ENCODE assay signal across 10 cellular contexts in genomic region chr11:74019860-74020259, GRCh38. TPM values are rescaled to one million over a fixed set of nuclear protein-coding genes. Genes with fewer than 3 reads are reported as not detected.
DNase-seq lines count a peak whose midpoint lies in the region; ATAC-seq, FAIRE-seq and TF ChIP-seq lines count a peak whose summit lies in the region.
"Had no signal": no experiment of that assay in that cellular context is flagged by ENCODE, and none has a peak within 500 bp of the region (broad histone marks: within the 10 kb centered on the region; RNA-seq: fewer than 3 reads in every experiment).

No MANE protein-coding gene starts in this region.

- H3K27me3 Mint-ChIP-seq in activated naive CD8-positive, alpha-beta T cell treated with anti-CD3 and anti-CD28 coated beads, Interleukin-2, amount 10 ng/mL, durations not matched to agents 7 days and 5 days, result no peaks in the 10 kb centered on the region

- H3K27ac ChIP-seq in pancreas (peak overlapping the region in 3 of 4 donors; percentile 76 to 92 (median 90)), thymus (ENCODE audit: low read depth) (peak overlapping the region; percentile 46)
- H3K27ac ChIP-seq: KMS-11 had no signal

- no peaks in the 10 kb centered on the region for H3K36me3 ChIP-seq in pancreas
- H3K36me3 ChIP-seq in thymus (ENCODE audit: control insufficient read depth, insufficient read depth), result peaks cover 20% of the 10 kb centered on the region

- peak; percentile 47 for ATAC-seq in activated naive CD8-positive, alpha-beta T cell treated with anti-CD3 and anti-CD28 coated beads, Interleukin-2, amount 10 ng/mL, durations not matched to agents 7 days and 5 days (ENCODE audit: low read depth)
- ATAC-seq in pancreas, result no peak
- ATAC-seq in HG03520 (IDR thresholded peaks at IDR 0.05; ENCODE audit: unreplicated experiment), result no peak
- no peak for ATAC-seq in GM21526 (IDR thresholded peaks at IDR 0.05; ENCODE audit: low FRiP score, unreplicated experiment)

- no peak overlapping the region for H3K27ac Mint-ChIP-seq in activated naive CD8-positive, alpha-beta T cell treated with anti-CD3 and anti-CD28 coated beads, Interleukin-2, amount 10 ng/mL, durations not matched to agents 7 days and 5 days

- no peak overlapping the region for H3K4me3 ChIP-seq in pancreas
- no peak overlapping the region for H3K4me3 ChIP-seq in thymus (ENCODE audit: low read length)
- H3K4me3 ChIP-seq: esophagus squamous epithelium had no signal

- TF ChIP-seq CTCF in pancreas (IDR thresholded peaks at IDR 0.05), result no peak

- no peak for FAIRE-seq in pancreas (lab: Jason Lieb, UNC)

- peaks cover 22% of the 10 kb centered on the region for H3K4me1 Mint-ChIP-seq in activated naive CD8-positive, alpha-beta T cell treated with anti-CD3 and anti-CD28 coated beads, Interleukin-2, amount 10 ng/mL, durations not matched to agents 7 days and 5 days

- DNase-seq in activated effector memory CD4-positive, alpha-beta T cell treated with anti-CD3 and anti-CD28 coated beads, Interleukin-2, amount 50 U/mL, for 16 hours, result peak; percentile 85
- no peak for DNase-seq in activated effector memory CD4-positive, alpha-beta T cell treated with Interleukin-2 at 50 U/mL for 16 hours
- DNase-seq in activated naive CD8-positive, alpha-beta T cell treated with anti-CD3 and anti-CD28 coated beads, Interleukin-2, amount 10 ng/mL, durations not matched to agents 7 days and 5 days, result no peak
- DNase-seq in pancreas (no peak), AG08396 (ENCODE audit: low spot score) (no peak)
- DNase-seq: esophagus squamous epithelium had no signal

- H3K4me3 Mint-ChIP-seq in activated naive CD8-positive, alpha-beta T cell treated with anti-CD3 and anti-CD28 coated beads, Interleukin-2, amount 10 ng/mL, durations not matched to agents 7 days and 5 days, result peak overlapping the region; percentile 26

- no peaks in the 10 kb centered on the region for H3K9me3 Mint-ChIP-seq in activated naive CD8-positive, alpha-beta T cell treated with anti-CD3 and anti-CD28 coated beads, Interleukin-2, amount 10 ng/mL, durations not matched to agents 7 days and 5 days

- WGBS in pancreas, 2 donors, result 93 to 94% methylated on average over 4 of the region's 4 CpGs
- WGBS in thymus, result 84% methylated on average over 4 of the region's 4 CpGs

- H3K9me3 ChIP-seq in pancreas (no peaks in the 10 kb centered on the region), thymus (ENCODE audit: control insufficient read depth) (no peaks in the 10 kb centered on the region)
- H3K9me3 ChIP-seq: esophagus squamous epithelium had no signal

- peaks cover 29% of the 10 kb centered on the region for H3K36me3 Mint-ChIP-seq in activated naive CD8-positive, alpha-beta T cell treated with anti-CD3 and anti-CD28 coated beads, Interleukin-2, amount 10 ng/mL, durations not matched to agents 7 days and 5 days

- H3K27me3 ChIP-seq in pancreas, result no peaks in the 10 kb centered on the region
- H3K27me3 ChIP-seq in thymus (ENCODE audit: control insufficient read depth, insufficient read depth), result no peaks in the 10 kb centered on the region
- H3K27me3 ChIP-seq: esophagus squamous epithelium had no signal

- intact Hi-C loops in pancreas (cut with DNase I), result no loop called here

- H3K4me1 ChIP-seq in pancreas (peaks cover 11 to 21% (median 20%) of the 10 kb centered on the region in 3 donors), thymus (ENCODE audit: control insufficient read depth, insufficient read depth, low read length) (peaks cover 2% of the 10 kb centered on the region)

- POLR2A ChIA-PET in activated naive CD8-positive, alpha-beta T cell treated with anti-CD3 and anti-CD28 coated beads, Interleukin-2, amount 10 ng/mL, durations not matched to agents 7 days and 5 days (lab: Charles Lee), result interaction anchor here (0.7 to 2.5 kb wide), 6 partner anchors 8 to 49 kb away, joined by 3 to 8 read pairs (median 5); partner anchors contain the start of gene UCP2

RNA-seq across cellular contexts. Expression of gene UCP3, which starts 11.0 kb away (rescaled TPM):
- 1 to 10 TPM; 4.0 to 4.1 TPM for total RNA-seq in activated naive CD8-positive, alpha-beta T cell treated with anti-CD3 and anti-CD28 coated beads, Interleukin-2, amount 10 ng/mL, durations not matched to agents 7 days and 5 days
- 1 to 10 TPM in 1 of 6 donors, under 1 TPM in 5; 0.32 to 1.5 (median 0.67) TPM for total RNA-seq in pancreas
- polyA plus RNA-seq in pancreas (1 to 10 TPM; 2.0 TPM), thymus (2.1 TPM)

RNA-seq across cellular contexts. Expression of gene UCP2, which starts 37.2 kb away (rescaled TPM):
- 100 to 1,000 TPM; 267 TPM for total RNA-seq in activated naive CD8-positive, alpha-beta T cell treated with anti-CD3 and anti-CD28 coated beads, Interleukin-2, amount 10 ng/mL, durations not matched to agents 7 days and 5 days
- 10 to 100 TPM in 4 of 6 donors, 1 to 10 TPM in 2; 4.6 to 19.4 (median 12.7) TPM for total RNA-seq in pancreas
- polyA plus RNA-seq in pancreas, result 10 to 100 TPM in 1 of 2 donors, 1 to 10 TPM in 1; 10.0 to 16.1 TPM
- polyA plus RNA-seq in thymus, result 119 TPM

Comparison
In these comparisons a context has a peak if more than half of its experiments do, and no peak if none do; other contexts are left out.
1. RNA of gene UCP2, which starts 37.2 kb away (total RNA-seq): 267 TPM in activated naive CD8-positive, alpha-beta T cell treated with anti-CD3 and anti-CD28 coated beads, Interleukin-2, amount 10 ng/mL, durations not matched to agents 7 days and 5 days; 4.6 to 19.4 TPM in pancreas; every median in the first group is over 10 times any median in the second.